Comparison of ENCODE assay signal across 8 cellular contexts in genomic region chr16:28974437-28975157, GRCh38. TPM values are rescaled to one million over a fixed set of nuclear protein-coding genes. Genes with fewer than 3 reads are reported as not detected.
DNase-seq lines count a peak whose midpoint lies in the region; ATAC-seq and TF ChIP-seq lines count a peak whose summit lies in the region.

A gene with protein sequence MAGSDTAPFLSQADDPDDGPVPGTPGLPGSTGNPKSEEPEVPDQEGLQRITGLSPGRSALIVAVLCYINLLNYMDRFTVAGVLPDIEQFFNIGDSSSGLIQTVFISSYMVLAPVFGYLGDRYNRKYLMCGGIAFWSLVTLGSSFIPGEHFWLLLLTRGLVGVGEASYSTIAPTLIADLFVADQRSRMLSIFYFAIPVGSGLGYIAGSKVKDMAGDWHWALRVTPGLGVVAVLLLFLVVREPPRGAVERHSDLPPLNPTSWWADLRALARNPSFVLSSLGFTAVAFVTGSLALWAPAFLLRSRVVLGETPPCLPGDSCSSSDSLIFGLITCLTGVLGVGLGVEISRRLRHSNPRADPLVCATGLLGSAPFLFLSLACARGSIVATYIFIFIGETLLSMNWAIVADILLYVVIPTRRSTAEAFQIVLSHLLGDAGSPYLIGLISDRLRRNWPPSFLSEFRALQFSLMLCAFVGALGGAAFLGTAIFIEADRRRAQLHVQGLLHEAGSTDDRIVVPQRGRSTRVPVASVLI (plus strand): TSS chr16:28974778. CDS start chr16:28975152, 374 bp downstream.

- peak within 1 kb of the TSS; percentile 85 for H3K4me2 ChIP-seq in SU-DHL-6 (ENCODE audit: low read depth, low read length, poor library complexity, severe bottlenecking)

- H3K27me3 Mint-ChIP-seq in activated naive CD8-positive, alpha-beta T cell treated with anti-CD3 and anti-CD28 coated beads, Interleukin-2, amount 10 ng/mL, durations not matched to agents 7 days and 5 days, result no peaks in the 10 kb centered on the region

- H2AFZ ChIP-seq in SU-DHL-6 (ENCODE audit: low read depth, low read length, severe bottlenecking), result peak within 1 kb of the TSS; percentile 88

- H3K27me3 ChIP-seq in SU-DHL-6 (ENCODE audit: low read length) (no peaks in the 10 kb centered on the region), ovary (no peaks in the 10 kb centered on the region), thyroid gland (no peaks in the 10 kb centered on the region)

- TF ChIP-seq POLR2A in ovary (IDR thresholded peaks at IDR 0.05) (peak; percentile 48), thyroid gland (IDR thresholded peaks at IDR 0.05) (peak in 1 of 2 donors; percentile 41)

- no peak for TF ChIP-seq EP300 in ovary (IDR thresholded peaks at IDR 0.05)

- ATAC-seq in HG02642 (IDR thresholded peaks at IDR 0.05; ENCODE audit: poor library complexity, unreplicated experiment) (peak; percentile 93), Right ventricle myocardium inferior (peak; percentile 96)
- ATAC-seq in activated naive CD8-positive, alpha-beta T cell treated with anti-CD3 and anti-CD28 coated beads, Interleukin-2, amount 10 ng/mL, durations not matched to agents 7 days and 5 days (ENCODE audit: low read depth), result peak; percentile 95

- no peaks in the 10 kb centered on the region for H3K36me3 ChIP-seq in SU-DHL-6 (ENCODE audit: low read length)
- no peaks in the 10 kb centered on the region for H3K36me3 ChIP-seq in ovary
- no peaks in the 10 kb centered on the region for H3K36me3 ChIP-seq in thyroid gland

- no peaks in the 10 kb centered on the region for H3K79me2 ChIP-seq in SU-DHL-6 (ENCODE audit: insufficient read depth, low read length)

- H3K4me1 Mint-ChIP-seq in activated naive CD8-positive, alpha-beta T cell treated with anti-CD3 and anti-CD28 coated beads, Interleukin-2, amount 10 ng/mL, durations not matched to agents 7 days and 5 days, result peaks cover 23% of the 10 kb centered on the region

- peak within 1 kb of the TSS; percentile 97 for H3K4me3 Mint-ChIP-seq in activated naive CD8-positive, alpha-beta T cell treated with anti-CD3 and anti-CD28 coated beads, Interleukin-2, amount 10 ng/mL, durations not matched to agents 7 days and 5 days

- peaks cover 3% of the 10 kb centered on the region for H3K36me3 Mint-ChIP-seq in activated naive CD8-positive, alpha-beta T cell treated with anti-CD3 and anti-CD28 coated beads, Interleukin-2, amount 10 ng/mL, durations not matched to agents 7 days and 5 days

- H3K27ac Mint-ChIP-seq in activated naive CD8-positive, alpha-beta T cell treated with anti-CD3 and anti-CD28 coated beads, Interleukin-2, amount 10 ng/mL, durations not matched to agents 7 days and 5 days, result peak within 1 kb of the TSS; percentile 88

- H3K27ac ChIP-seq in SU-DHL-6 (ENCODE audit: low read depth, low read length), result no peak within 1 kb of the TSS
- H3K27ac ChIP-seq in ovary, result peak within 1 kb of the TSS; percentile 36 to 52
- H3K27ac ChIP-seq in thyroid gland, result peak within 1 kb of the TSS; percentile 44 to 68 (median 68)

- H3K9me3 ChIP-seq in SU-DHL-6 (ENCODE audit: insufficient read depth, low read length) (no peaks in the 10 kb centered on the region), ovary (no peaks in the 10 kb centered on the region), thyroid gland (no peaks in the 10 kb centered on the region)

- H3K9me3 Mint-ChIP-seq in activated naive CD8-positive, alpha-beta T cell treated with anti-CD3 and anti-CD28 coated beads, Interleukin-2, amount 10 ng/mL, durations not matched to agents 7 days and 5 days, result no peaks in the 10 kb centered on the region

- no peaks in the 10 kb centered on the region for H3K9me2 ChIP-seq in SU-DHL-6 (replicated peaks; ENCODE audit: insufficient read depth, low read length)

- peaks cover 4% of the 10 kb centered on the region for H3F3A ChIP-seq in SU-DHL-6 (ENCODE audit: insufficient read depth)

- peak within 1 kb of the TSS; percentile 80 for H3K9ac ChIP-seq in SU-DHL-6 (ENCODE audit: low read length)

- no peak for TF ChIP-seq CTCF in SU-DHL-6 (IDR thresholded peaks at IDR 0.05; ENCODE audit: insufficient read depth, low read length, poor library complexity, severe bottlenecking)
- peak in 1 of 3 donors; percentile 22 for TF ChIP-seq CTCF in ovary (IDR thresholded peaks at IDR 0.05)
- peak in 1 of 6 experiments; percentile 26 for TF ChIP-seq CTCF in thyroid gland (IDR thresholded peaks at IDR 0.05)

- DNase-seq in NCI-H128 (lab: John Stamatoyannopoulos, UW; ENCODE audit: unreplicated experiment), result peak; percentile 68
- DNase-seq in activated naive CD8-positive, alpha-beta T cell treated with anti-CD3 and anti-CD28 coated beads, Interleukin-2, amount 10 ng/mL, durations not matched to agents 7 days and 5 days, result peak; percentile 94
- DNase-seq in Right ventricle myocardium inferior (ENCODE audit: missing footprints), result peak; percentile 98
- DNase-seq in ovary, result peak; percentile 97 to 99 (median 97)
- peak; percentile 98 to 99 for DNase-seq in thyroid gland

- WGBS in ovary, 3 donors, result 0% methylated on average over 26 to 60 of the region's 60 CpGs
- WGBS in thyroid gland, 2 donors, result 0% methylated on average over 8 to 10 of the region's 60 CpGs

- H3K4me3 ChIP-seq in GM08714 (ENCODE audit: low read length), result peak within 1 kb of the TSS; percentile 80
- peak within 1 kb of the TSS; percentile 92 for H3K4me3 ChIP-seq in SU-DHL-6 (ENCODE audit: insufficient read depth, low read length, poor library complexity, severe bottlenecking)
- H3K4me3 ChIP-seq in ovary, result peak within 1 kb of the TSS; percentile 96
- H3K4me3 ChIP-seq in thyroid gland (replicated peaks in 1 of 3), result peak within 1 kb of the TSS; percentile 66 to 87 (median 74)

- H3K4me1 ChIP-seq in ovary (ENCODE audit: insufficient read depth) (peaks cover 3% of the 10 kb centered on the region), thyroid gland (peaks cover 10 to 18% of the 10 kb centered on the region in 2 donors)

- H4K20me1 ChIP-seq in SU-DHL-6 (ENCODE audit: low read depth, low read length), result no peaks in the 10 kb centered on the region

- intact Hi-C loops in Right ventricle myocardium inferior (cut with DNase I), result no loop called here
- intact Hi-C loops in ovary (cut with DNase I), result no loop called here
- intact Hi-C loops in thyroid gland (cut with DNase I), result no loop called here

- POLR2A ChIA-PET in activated naive CD8-positive, alpha-beta T cell treated with anti-CD3 and anti-CD28 coated beads, Interleukin-2, amount 10 ng/mL, durations not matched to agents 7 days and 5 days (lab: Charles Lee), result interaction anchor here (0.7 to 6.2 kb wide), 8 partner anchors 12 to 152 kb away, joined by 3 to 62 read pairs (median 4); partner anchors contain the start of genes ATXN2L, LAT and RABEP2

RNA-seq across cellular contexts. Expression of the gene that starts here (rescaled TPM):
- total RNA-seq in activated naive CD8-positive, alpha-beta T cell treated with anti-CD3 and anti-CD28 coated beads, Interleukin-2, amount 10 ng/mL, durations not matched to agents 7 days and 5 days, result 10 to 100 TPM; 28.1 to 30.1 TPM
- total RNA-seq in Right ventricle myocardium inferior (18.2 TPM), ovary (10 to 100 TPM; 10.1 to 25.5 (median 17.4) TPM), thyroid gland (10 to 100 TPM; 16.5 to 24.2 (median 20.6) TPM)
- 10 to 100 TPM in 1 of 2 donors, 1 to 10 TPM in 1; 4.5 to 23.7 TPM for polyA plus RNA-seq in ovary
